In the genomic region with DNA sequence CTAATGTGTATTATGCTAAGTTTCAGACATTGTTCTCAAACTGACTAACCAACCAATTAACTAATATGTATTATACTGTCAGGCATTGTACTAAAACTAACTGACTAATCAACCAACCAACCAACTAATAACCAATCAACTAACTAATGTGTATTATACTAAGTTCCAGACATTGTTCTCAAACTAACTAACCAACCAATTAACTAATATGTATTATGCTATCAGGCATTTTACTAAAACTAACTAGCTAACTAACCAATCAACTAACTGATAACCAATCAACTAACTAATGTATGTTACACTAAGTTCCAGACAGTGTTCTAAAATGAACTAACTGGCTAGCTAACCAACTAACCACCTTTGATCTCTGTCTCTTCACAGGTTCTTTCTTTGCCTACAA, we compare ENCODE assay signal across 39 cellular contexts.
"Had no signal": no experiment of that assay in that cellular context is flagged by ENCODE, and none has a peak within 500 bp of the region (broad histone marks: within the 10 kb centered on the region; RNA-seq: fewer than 3 reads in every experiment).

No MANE protein-coding gene starts in this region.

- H3K27ac ChIP-seq: adrenal gland, ascending aorta, body of pancreas, brain microvascular endothelial cell, breast epithelium, cardiac muscle cell had no signal

- ATAC-seq: activated naive CD4-positive, alpha-beta T cell treated with anti-CD3 and anti-CD28 coated beads, Interleukin-2, amount 50 U/mL, for 72 hours; activated naive CD8-positive, alpha-beta T cell treated with anti-CD3 and anti-CD28 coated beads, Interleukin-2, amount 50 U/mL, for 24 hours; activated T-cell treated with anti-CD3 and anti-CD28 coated beads, Interleukin-2, amount 50 U/mL, for 4 hours; activated T-cell treated with anti-CD3 and anti-CD28 coated beads, Interleukin-2, amount 50 U/mL, for 72 hours; activated T-helper 17 cell treated with anti-CD3 and anti-CD28 coated beads, Interleukin-2, amount 50 U/mL, for 72 hours; body of pancreas had no signal

- H3K27ac Mint-ChIP-seq: activated naive CD4-positive, alpha-beta T cell treated with anti-CD3 and anti-CD28 coated beads for 36 hours; activated naive CD4-positive, alpha-beta T cell treated with anti-CD3 and anti-CD28 coated beads, Interleukin-2, amount 10 ng/mL, durations not matched to agents 7 days and 5 days; activated naive CD4-positive, alpha-beta T cell treated with anti-CD3 and anti-CD28 coated beads, Interleukin-2, amount 50 U/mL, for 24 hours; activated naive CD8-positive, alpha-beta T cell; activated naive CD8-positive, alpha-beta T cell treated with anti-CD3 and anti-CD28 coated beads for 36 hours; activated naive CD8-positive, alpha-beta T cell treated with anti-CD3 and anti-CD28 coated beads, Interleukin-2, amount 10 ng/mL, durations not matched to agents 7 days and 5 days; activated naive CD8-positive, alpha-beta T cell treated with anti-CD3 and anti-CD28 coated beads, Interleukin-2, amount 50 U/mL, for 24 hours; activated T-cell treated with anti-CD3 and anti-CD28 coated beads, Interleukin-2, amount 50 U/mL, for 24 hours; activated T-cell treated with anti-CD3 and anti-CD28 coated beads, Interleukin-2, amount 50 U/mL, for 72 hours; activated T-helper 1 cell treated with anti-CD3 and anti-CD28 coated beads, Interleukin-12 subunit alpha, Interleukin-12 subunit beta, Interleukin-2, Interleukin-4 antibody, amounts not matched to agents 30 ng/mL and 10 ng/mL and 1 ng/mL, durations not matched to agents 14 hours and 24 hours and 36 hours; activated T-helper 17 cell treated with anti-CD3 and anti-CD28 coated beads, Interleukin-2, amount 50 U/mL, for 72 hours; activated T-helper 2 cell treated with anti-CD3 and anti-CD28 coated beads, Interferon-gamma antibody, Interleukin-2, Interleukin-4, amounts not matched to agents 10 μg/mL and 5 μg/mL and 100 μg/mL, durations not matched to agents 14 hours and 24 hours and 36 hours; brain had no signal

- H3K27me3 ChIP-seq: adrenal gland, ascending aorta, body of pancreas, brain microvascular endothelial cell, breast epithelium, cardiac muscle cell had no signal

- H3K4me1 Mint-ChIP-seq: activated naive CD4-positive, alpha-beta T cell treated with anti-CD3 and anti-CD28 coated beads, Interleukin-2, amount 10 ng/mL, durations not matched to agents 7 days and 5 days; activated naive CD4-positive, alpha-beta T cell treated with anti-CD3 and anti-CD28 coated beads, Interleukin-2, amount 50 U/mL, for 24 hours; activated naive CD8-positive, alpha-beta T cell treated with anti-CD3 and anti-CD28 coated beads for 36 hours; activated naive CD8-positive, alpha-beta T cell treated with anti-CD3 and anti-CD28 coated beads, Interleukin-2, amount 10 ng/mL, durations not matched to agents 7 days and 5 days; activated naive CD8-positive, alpha-beta T cell treated with anti-CD3 and anti-CD28 coated beads, Interleukin-2, amount 50 U/mL, for 24 hours; activated T-helper 17 cell treated with anti-CD3 and anti-CD28 coated beads, Interleukin-2, amount 50 U/mL, for 72 hours; central memory CD8-positive, alpha-beta T cell had no signal

- H3K36me3 Mint-ChIP-seq: activated naive CD4-positive, alpha-beta T cell treated with anti-CD3 and anti-CD28 coated beads, Interleukin-2, amount 10 ng/mL, durations not matched to agents 7 days and 5 days; activated naive CD4-positive, alpha-beta T cell treated with anti-CD3 and anti-CD28 coated beads, Interleukin-2, amount 50 U/mL, for 72 hours; activated naive CD8-positive, alpha-beta T cell; activated naive CD8-positive, alpha-beta T cell treated with anti-CD3 and anti-CD28 coated beads for 36 hours; activated naive CD8-positive, alpha-beta T cell treated with anti-CD3 and anti-CD28 coated beads, Interleukin-2, amount 10 ng/mL, durations not matched to agents 7 days and 5 days; brain had no signal

- FAIRE-seq: astrocyte, bronchial epithelial cell had no signal

- H3K9me3 ChIP-seq: adrenal gland, ascending aorta, body of pancreas, breast epithelium had no signal

- H3K4me1 ChIP-seq: adrenal gland, ascending aorta, breast epithelium had no signal

- H3K36me3 ChIP-seq: adrenal gland, ascending aorta, brain microvascular endothelial cell, breast epithelium, cardiac muscle cell had no signal

- DNase-seq: activated effector memory CD4-positive, alpha-beta T cell treated with anti-CD3 and anti-CD28 coated beads, Interleukin-2, amount 50 U/mL, for 16 hours; activated effector memory CD4-positive, alpha-beta T cell treated with Interleukin-2 at 50 U/mL for 16 hours; activated gamma-delta T cell; activated gamma-delta T cell treated with Interleukin-2 at 50 U/mL for 16 hours; activated naive CD4-positive, alpha-beta T cell; activated naive CD4-positive, alpha-beta T cell treated with anti-CD3 and anti-CD28 coated beads for 36 hours; activated naive CD4-positive, alpha-beta T cell treated with anti-CD3 and anti-CD28 coated beads, Interleukin-2, amount 10 ng/mL, durations not matched to agents 7 days and 5 days; activated naive CD4-positive, alpha-beta T cell treated with anti-CD3 and anti-CD28 coated beads, Interleukin-2, amount 50 U/mL, for 16 hours; activated naive CD4-positive, alpha-beta T cell treated with Interleukin-2 at 50 U/mL for 16 hours; activated naive CD8-positive, alpha-beta T cell treated with anti-CD3 and anti-CD28 coated beads for 36 hours; activated naive CD8-positive, alpha-beta T cell treated with anti-CD3 and anti-CD28 coated beads, Interleukin-2, amount 10 ng/mL, durations not matched to agents 7 days and 5 days; activated naive CD8-positive, alpha-beta T cell treated with anti-CD3 and anti-CD28 coated beads, Interleukin-2, amount 50 U/mL, for 24 hours; activated T-cell treated with anti-CD3 and anti-CD28 coated beads, Interleukin-2, amount 50 U/mL, for 1 hour; activated T-cell treated with anti-CD3 and anti-CD28 coated beads, Interleukin-2, amount 50 U/mL, for 24 hours; activated T-cell treated with anti-CD3 and anti-CD28 coated beads, Interleukin-2, amount 50 U/mL, for 4 hours; activated T-cell treated with anti-CD3 and anti-CD28 coated beads, Interleukin-2, amount 50 U/mL, for 48 hours; activated T-cell treated with anti-CD3 and anti-CD28 coated beads, Interleukin-2, amount 50 U/mL, for 72 hours; adrenal gland; amygdala; anterior cingulate cortex; aorta; body of pancreas; brain microvascular endothelial cell; caudate nucleus; central memory CD4-positive, alpha-beta T cell; cerebellar nuclear complex had no signal

- H3K4me3 ChIP-seq: adrenal gland, ascending aorta, body of pancreas, breast epithelium, cardiac muscle cell had no signal

- H3K4me3 Mint-ChIP-seq: activated naive CD4-positive, alpha-beta T cell treated with anti-CD3 and anti-CD28 coated beads for 36 hours; activated naive CD4-positive, alpha-beta T cell treated with anti-CD3 and anti-CD28 coated beads, Interleukin-2, amount 10 ng/mL, durations not matched to agents 7 days and 5 days; activated naive CD4-positive, alpha-beta T cell treated with anti-CD3 and anti-CD28 coated beads, Interleukin-2, amount 50 U/mL, for 24 hours; activated naive CD8-positive, alpha-beta T cell; activated naive CD8-positive, alpha-beta T cell treated with anti-CD3 and anti-CD28 coated beads for 36 hours; activated naive CD8-positive, alpha-beta T cell treated with anti-CD3 and anti-CD28 coated beads, Interleukin-2, amount 10 ng/mL, durations not matched to agents 7 days and 5 days; activated naive CD8-positive, alpha-beta T cell treated with anti-CD3 and anti-CD28 coated beads, Interleukin-2, amount 50 U/mL, for 24 hours; activated T-cell treated with anti-CD3 and anti-CD28 coated beads, Interleukin-2, amount 50 U/mL, for 24 hours; activated T-cell treated with anti-CD3 and anti-CD28 coated beads, Interleukin-2, amount 50 U/mL, for 4 hours; activated T-cell treated with anti-CD3 and anti-CD28 coated beads, Interleukin-2, amount 50 U/mL, for 72 hours; activated T-helper 1 cell treated with anti-CD3 and anti-CD28 coated beads, Interleukin-12 subunit alpha, Interleukin-12 subunit beta, Interleukin-2, Interleukin-4 antibody, amounts not matched to agents 30 ng/mL and 10 ng/mL and 1 ng/mL, durations not matched to agents 14 hours and 24 hours and 36 hours; activated T-helper 17 cell treated with anti-CD3 and anti-CD28 coated beads, Interleukin-2, amount 50 U/mL, for 72 hours; brain; central memory CD8-positive, alpha-beta T cell had no signal

- H3K9me3 Mint-ChIP-seq: activated naive CD8-positive, alpha-beta T cell treated with anti-CD3 and anti-CD28 coated beads, Interleukin-2, amount 10 ng/mL, durations not matched to agents 7 days and 5 days; activated T-cell treated with anti-CD3 and anti-CD28 coated beads, Interleukin-2, amount 50 U/mL, for 24 hours; activated T-helper 2 cell treated with anti-CD3 and anti-CD28 coated beads, Interferon-gamma antibody, Interleukin-2, Interleukin-4, amounts not matched to agents 10 μg/mL and 5 μg/mL and 100 μg/mL, durations not matched to agents 14 hours and 24 hours and 36 hours had no signal

- H3K27me3 Mint-ChIP-seq: activated naive CD4-positive, alpha-beta T cell treated with anti-CD3 and anti-CD28 coated beads, Interleukin-2, amount 10 ng/mL, durations not matched to agents 7 days and 5 days; activated naive CD8-positive, alpha-beta T cell treated with anti-CD3 and anti-CD28 coated beads for 36 hours; activated naive CD8-positive, alpha-beta T cell treated with anti-CD3 and anti-CD28 coated beads, Interleukin-2, amount 10 ng/mL, durations not matched to agents 7 days and 5 days; activated T-cell treated with anti-CD3 and anti-CD28 coated beads, Interleukin-2, amount 50 U/mL, for 24 hours had no signal
